25 cellular contexts compared by ENCODE assay signal in the genomic region with DNA sequence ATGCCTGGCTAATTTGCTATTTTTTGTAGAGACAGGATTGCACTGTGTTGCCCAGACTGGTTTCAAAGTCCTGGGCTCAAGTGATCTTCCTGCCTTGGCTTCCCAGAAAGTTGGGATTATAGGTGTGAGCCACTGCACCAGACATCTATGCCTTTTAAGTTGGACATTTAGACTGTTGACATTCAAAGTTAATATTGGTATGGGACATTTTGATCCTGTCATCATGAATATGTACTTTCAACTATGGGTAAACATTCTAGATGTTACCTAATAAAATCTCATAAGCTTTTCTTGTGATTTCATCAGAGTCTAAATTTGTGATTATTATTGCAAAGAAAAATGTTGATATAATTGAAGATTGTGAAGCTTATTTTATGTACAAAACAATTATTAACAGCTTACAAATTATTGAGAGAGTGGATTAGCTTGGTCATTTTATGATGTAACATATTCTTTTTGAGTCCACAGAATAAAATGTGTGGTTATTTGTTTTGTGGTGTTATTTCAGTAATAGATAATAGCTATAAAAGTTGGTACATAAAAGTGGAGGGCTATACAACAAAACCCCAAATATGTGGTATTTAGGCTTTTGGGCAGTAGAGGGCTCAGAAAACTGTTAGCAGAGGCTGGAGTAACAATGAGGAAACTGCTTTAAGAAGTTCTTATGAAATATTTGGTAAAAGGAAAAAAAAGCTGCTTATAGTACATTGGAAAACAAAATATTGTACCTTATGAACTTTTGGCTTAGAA. TPM values are rescaled to one million over a fixed set of nuclear protein-coding genes. Genes with fewer than 3 reads are reported as not detected.
"Had no signal": no experiment of that assay in that cellular context is flagged by ENCODE, and none has a peak within 500 bp of the region (broad histone marks: within the 10 kb centered on the region; RNA-seq: fewer than 3 reads in every experiment).

No MANE protein-coding gene starts in this region.

- DNase-seq: activated CD4-positive, alpha-beta T cell treated with anti-CD3 and anti-CD28 coated beads, Interleukin-2, amount 10 ng/mL, durations not matched to agents 7 days and 5 days; activated CD8-positive, alpha-beta T cell treated with anti-CD3 and anti-CD28 coated beads, Interleukin-2, amount 10 ng/mL, durations not matched to agents 7 days and 5 days; activated naive CD4-positive, alpha-beta T cell treated with Interleukin-2 at 50 U/mL for 16 hours; activated T-cell treated with anti-CD3 and anti-CD28 coated beads, Interleukin-2, amount 50 U/mL, for 24 hours; central memory CD4-positive, alpha-beta T cell; esophagus squamous epithelium; heart right ventricle; mesenchymal stem cell; naive thymus-derived CD4-positive, alpha-beta T cell; right cardiac atrium; stimulated activated CD4-positive, alpha-beta T cell treated with anti-CD3 and anti-CD28 coated beads, Interleukin-4, amount 100 ng/mL, for 1 hour; stimulated activated naive CD8-positive, alpha-beta T cell treated with anti-CD3 and anti-CD28 coated beads, Interleukin-15, amount 100 ng/mL, for 72 hours; T1000; transverse colon; uterus had no signal

- H3K27ac ChIP-seq: coronary artery, esophagus squamous epithelium, heart right ventricle, prostate gland, suprapubic skin, transverse colon, uterus had no signal

- ATAC-seq: activated CD4-positive, CD25-positive, alpha-beta regulatory T cell treated with anti-CD3 and anti-CD28 coated beads, Interleukin-2, amount 50 U/mL, for 24 hours; activated CD8-positive, alpha-beta T cell treated with anti-CD3 and anti-CD28 coated beads, Interleukin-2, amount 10 ng/mL, durations not matched to agents 7 days and 5 days; heart right ventricle; naive thymus-derived CD4-positive, alpha-beta T cell; right cardiac atrium; stimulated activated naive CD8-positive, alpha-beta T cell treated with anti-CD3 and anti-CD28 coated beads, Interleukin-15, amount 100 ng/mL, for 72 hours had no signal

RNA-seq across cellular contexts. Expression of gene STARD6, which starts 41.4 kb away (rescaled TPM):
- total RNA-seq: activated CD4-positive, alpha-beta T cell treated with anti-CD3 and anti-CD28 coated beads, Interleukin-2, amount 10 ng/mL, durations not matched to agents 7 days and 5 days; activated CD8-positive, alpha-beta T cell treated with anti-CD3 and anti-CD28 coated beads, Interleukin-2, amount 10 ng/mL, durations not matched to agents 7 days and 5 days; activated T-helper 2 cell treated with anti-CD3 and anti-CD28 coated beads, Interferon-gamma antibody, Interleukin-2, Interleukin-4, amounts not matched to agents 10 μg/mL and 5 μg/mL and 100 μg/mL, durations not matched to agents 14 hours and 24 hours and 36 hours; endothelial cell of umbilical vein; esophagus squamous epithelium; lower leg skin; mucosa of gallbladder; naive thymus-derived CD4-positive, alpha-beta T cell; osteocyte; prostate gland; right cardiac atrium; smooth muscle cell; suprapubic skin; transverse colon; uterus had no signal
